1 cellular context compared by ENCODE assay signal in the genomic region with DNA sequence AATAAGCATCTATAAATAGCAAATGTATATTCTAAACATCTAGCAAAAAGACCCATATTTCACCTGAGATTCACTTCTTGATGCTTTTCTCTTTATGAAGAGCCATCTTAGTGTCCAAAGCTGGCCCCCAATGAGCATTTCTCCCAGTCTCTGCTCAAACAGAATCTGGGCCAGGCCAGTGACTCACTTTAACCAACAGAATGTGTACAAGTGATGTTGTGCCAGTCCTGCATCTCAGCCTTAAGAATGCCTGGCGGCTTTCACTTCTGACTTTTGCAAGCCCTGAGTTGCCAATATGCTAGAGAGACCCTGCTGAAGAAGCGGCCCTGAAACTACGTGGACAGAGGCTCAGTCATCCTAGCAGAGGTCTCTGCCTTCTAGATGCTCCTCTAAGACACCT.
TF ChIP-seq lines count a peak whose summit lies in the region.

No MANE protein-coding gene starts in this region.

TF ChIP-seq in IMR-90, 13 proteins besides CTCF, POLR2A, EP300 and RAD21:
- TF ChIP-seq CHD1 (IDR thresholded peaks at IDR 0.05; ENCODE audit: low read depth, low read length): no peak
- no peak for TF ChIP-seq SMC3 (IDR thresholded peaks at IDR 0.05; ENCODE audit: low read depth, low read length)
- no peak for TF ChIP-seq MAZ (IDR thresholded peaks at IDR 0.05; ENCODE audit: borderline replicate concordance, low read depth, low read length)
- no peak for TF ChIP-seq RFX5 (IDR thresholded peaks at IDR 0.05; ENCODE audit: low read depth, low read length)
- no peak for TF ChIP-seq MAFK (IDR thresholded peaks at IDR 0.05; ENCODE audit: low read depth, low read length)
- TF ChIP-seq FOS (IDR thresholded peaks at IDR 0.05; ENCODE audit: low read depth, low read length): no peak
- no peak for TF ChIP-seq BHLHE40 (IDR thresholded peaks at IDR 0.05; ENCODE audit: low read depth, low read length)
- TF ChIP-seq RCOR1 (IDR thresholded peaks at IDR 0.05; ENCODE audit: insufficient replicate concordance, low read length): no peak
- no peak for TF ChIP-seq NFE2L2 (IDR thresholded peaks at IDR 0.05; ENCODE audit: low read depth, low read length)
- TF ChIP-seq, protein P1, sequence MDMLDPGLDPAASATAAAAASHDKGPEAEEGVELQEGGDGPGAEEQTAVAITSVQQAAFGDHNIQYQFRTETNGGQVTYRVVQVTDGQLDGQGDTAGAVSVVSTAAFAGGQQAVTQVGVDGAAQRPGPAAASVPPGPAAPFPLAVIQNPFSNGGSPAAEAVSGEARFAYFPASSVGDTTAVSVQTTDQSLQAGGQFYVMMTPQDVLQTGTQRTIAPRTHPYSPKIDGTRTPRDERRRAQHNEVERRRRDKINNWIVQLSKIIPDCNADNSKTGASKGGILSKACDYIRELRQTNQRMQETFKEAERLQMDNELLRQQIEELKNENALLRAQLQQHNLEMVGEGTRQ (IDR thresholded peaks at IDR 0.05; ENCODE audit: low read depth, low read length): no peak
